In genomic region chr2:207253946-207254345, GRCh38 we compare ENCODE assay signal across 10 cellular contexts.
DNase-seq lines count a peak whose midpoint lies in the region; ATAC-seq and TF ChIP-seq lines count a peak whose summit lies in the region.
"Had no signal": no experiment of that assay in that cellular context is flagged by ENCODE, and none has a peak within 500 bp of the region (broad histone marks: within the 10 kb centered on the region; RNA-seq: fewer than 3 reads in every experiment).

No MANE protein-coding gene starts in this region.

- H3K36me3 Mint-ChIP-seq in nephron progenitor cell (ENCODE audit: low read depth): no peaks in the 10 kb centered on the region

- peaks cover 43% of the 10 kb centered on the region for H3K4me1 Mint-ChIP-seq in nephron progenitor cell

- no peaks in the 10 kb centered on the region for H3K27me3 Mint-ChIP-seq in nephron progenitor cell (ENCODE audit: low read depth, poor library complexity)

- TF ChIP-seq CTCF in nephron progenitor cell (IDR thresholded peaks at IDR 0.05) (no peak), GM20000 (IDR thresholded peaks at IDR 0.05; ENCODE audit: extremely low read depth, missing control alignments) (no peak)

- no peaks in the 10 kb centered on the region for H3K9me3 Mint-ChIP-seq in nephron progenitor cell

- no peak for ATAC-seq in HG03378 (IDR thresholded peaks at IDR 0.05; ENCODE audit: unreplicated experiment)
- ATAC-seq: mucosa of descending colon had no signal

- H3K4me3 Mint-ChIP-seq in nephron progenitor cell: no peak overlapping the region

- H3K27ac Mint-ChIP-seq in nephron progenitor cell: no peak overlapping the region

- peak; percentile 75 for DNase-seq in AG20443 (ENCODE audit: low spot score)
- DNase-seq in OCI-M1 (lab: John Stamatoyannopoulos, UW): peak; percentile 16
- DNase-seq in dermis blood vessel endothelial cell: peak; percentile 40
- DNase-seq in myocyte (ENCODE audit: low read depth): peak; percentile 72
- no peak for DNase-seq in HuH-7 (ENCODE audit: low spot score)
- no peak for DNase-seq in nephron progenitor cell
- DNase-seq in GM20000 (ENCODE audit: low spot score): no peak
- DNase-seq: COR-L47, mucosa of descending colon had no signal

Comparison
In these comparisons a context has a peak if more than half of its experiments do, and no peak if none do; other contexts are left out.
1. DNase-seq: peak in AG20443 (single experiment), OCI-M1 (single experiment), dermis blood vessel endothelial cell (single experiment) and myocyte (single experiment); none in HuH-7 (single experiment), nephron progenitor cell (single experiment) and GM20000 (single experiment).